8 cellular contexts compared by ENCODE assay signal in genomic region chr16:53131050-53131362, GRCh38.
DNase-seq lines count a peak whose midpoint lies in the region; ATAC-seq and TF ChIP-seq lines count a peak whose summit lies in the region.

No MANE protein-coding gene starts in this region.

- no peak overlapping the region; the same call in 1 of the 2 replicates for H2AFZ ChIP-seq in KMS-11 (ENCODE audit: low read depth)

- H3K4me1 Mint-ChIP-seq in activated CD8-positive, alpha-beta memory T cell treated with anti-CD3 and anti-CD28 coated beads, Interleukin-2, amount 10 ng/mL, durations not matched to agents 7 days and 5 days = peaks cover 20% of the 10 kb centered on the region

- H3K4me2 ChIP-seq in KMS-11 = no peak overlapping the region

- no peaks in the 10 kb centered on the region for H3K79me2 ChIP-seq in KMS-11 (ENCODE audit: insufficient read depth, low read depth)

- H3K4me3 ChIP-seq in KMS-11 (IDR thresholded peaks at IDR 0.05; ENCODE audit: insufficient read depth, low read depth, low read length) (no peak overlapping the region), gastrocnemius medialis (peak overlapping the region; percentile 64 to 81 (median 76))

- DNase-seq in activated CD8-positive, alpha-beta memory T cell treated with anti-CD3 and anti-CD28 coated beads, Interleukin-2, amount 10 ng/mL, durations not matched to agents 7 days and 5 days = no peak
- DNase-seq in activated CD8-positive, alpha-beta memory T cell treated with anti-CD3 and anti-CD28 coated beads, Interleukin-2, amount 50 U/mL, for 48 hours = no peak
- DNase-seq in epithelial cell of prostate (ENCODE audit: low read depth, low spot score) = no peak
- DNase-seq in gastrocnemius medialis = no peak
- no peak for DNase-seq in occipital lobe (lab: John Stamatoyannopoulos, UW)
- no peak for DNase-seq in medulla oblongata (ENCODE audit: extremely low spot score)
- no peak for DNase-seq in amniotic stem cell (lab: John Stamatoyannopoulos, UW)

- peaks cover 13% of the 10 kb centered on the region for H3K4me1 ChIP-seq in KMS-11 (ENCODE audit: low read depth, poor library complexity, severe bottlenecking)
- peaks cover 28 to 29% of the 10 kb centered on the region in 2 donors for H3K4me1 ChIP-seq in gastrocnemius medialis

- H3K36me3 ChIP-seq in KMS-11 (ENCODE audit: insufficient read depth) (no peaks in the 10 kb centered on the region), gastrocnemius medialis (no peaks in the 10 kb centered on the region)

- H3K9me3 ChIP-seq in gastrocnemius medialis = no peaks in the 10 kb centered on the region

- in situ Hi-C loops in gastrocnemius medialis (cut with MboI; ENCODE audit: low sequenced_read_pairs in 4 of 4) = no loop called here

- TF ChIP-seq POLR2A in gastrocnemius medialis (IDR thresholded peaks at IDR 0.05) = no peak

- peak; percentile 0 for ATAC-seq in activated CD8-positive, alpha-beta memory T cell treated with anti-CD3 and anti-CD28 coated beads, Interleukin-2, amount 10 ng/mL, durations not matched to agents 7 days and 5 days
- peak in 1 of 2 donors; percentile 5 for ATAC-seq in gastrocnemius medialis

- no peaks in the 10 kb centered on the region for H3K27me3 ChIP-seq in KMS-11 (ENCODE audit: insufficient read depth, low read depth)
- no peaks in the 10 kb centered on the region for H3K27me3 ChIP-seq in gastrocnemius medialis

- no peak overlapping the region for H3K27ac Mint-ChIP-seq in activated CD8-positive, alpha-beta memory T cell treated with anti-CD3 and anti-CD28 coated beads, Interleukin-2, amount 10 ng/mL, durations not matched to agents 7 days and 5 days

- peak overlapping the region; percentile 29 for H3K4me3 Mint-ChIP-seq in activated CD8-positive, alpha-beta memory T cell treated with anti-CD3 and anti-CD28 coated beads, Interleukin-2, amount 10 ng/mL, durations not matched to agents 7 days and 5 days

- H3K36me3 Mint-ChIP-seq in activated CD8-positive, alpha-beta memory T cell treated with anti-CD3 and anti-CD28 coated beads, Interleukin-2, amount 10 ng/mL, durations not matched to agents 7 days and 5 days = no peaks in the 10 kb centered on the region

- H3K9me3 Mint-ChIP-seq in activated CD8-positive, alpha-beta memory T cell treated with anti-CD3 and anti-CD28 coated beads, Interleukin-2, amount 10 ng/mL, durations not matched to agents 7 days and 5 days (ENCODE audit: low read depth) = no peaks in the 10 kb centered on the region

- H3K9ac ChIP-seq in KMS-11 = peak overlapping the region; percentile 77; the same call in 1 of the 2 replicates

- peak overlapping the region; percentile 87; the same call in 1 of the 2 replicates for H3K27ac ChIP-seq in KMS-11
- H3K27ac ChIP-seq in epithelial cell of prostate = peak overlapping the region; percentile 85
- H3K27ac ChIP-seq in gastrocnemius medialis = peak overlapping the region; percentile 92 to 97 (median 94)

- intact Hi-C loops in gastrocnemius medialis (cut with DNase I; ENCODE audit: low total_unique reads) = loop anchor here (2.0 to 5.0 kb wide), 3 partner anchors 40 to 306 kb away; no protein-coding TSS in a partner anchor

- TF ChIP-seq CTCF in KMS-11 (conservative IDR thresholded peaks at IDR 0.05; ENCODE audit: low read depth, low read length) = no peak
- TF ChIP-seq CTCF in gastrocnemius medialis (IDR thresholded peaks at IDR 0.05 in 4 of 5, conservative IDR thresholded peaks at IDR 0.05 in 1 of 5) = no peak

- CTCF ChIA-PET in activated CD8-positive, alpha-beta memory T cell treated with anti-CD3 and anti-CD28 coated beads, Interleukin-2, amount 10 ng/mL, durations not matched to agents 7 days and 5 days (lab: Charles Lee) = no interaction called here

- no peaks in the 10 kb centered on the region for H4K20me1 ChIP-seq in KMS-11 (ENCODE audit: insufficient read depth)

- no peaks in the 10 kb centered on the region for H3K27me3 Mint-ChIP-seq in activated CD8-positive, alpha-beta memory T cell treated with anti-CD3 and anti-CD28 coated beads, Interleukin-2, amount 10 ng/mL, durations not matched to agents 7 days and 5 days
